ENCODE assay signal across 13 cellular contexts in genomic region chr15:44315164-44315563, GRCh38.
"Had no signal": no experiment of that assay in that cellular context is flagged by ENCODE, and none has a peak within 500 bp of the region (broad histone marks: within the 10 kb centered on the region; RNA-seq: fewer than 3 reads in every experiment).

No MANE protein-coding gene starts in this region.

- H3K27me3 Mint-ChIP-seq: activated CD8-positive, alpha-beta memory T cell treated with anti-CD3 and anti-CD28 coated beads, Interleukin-2, amount 10 ng/mL, durations not matched to agents 7 days and 5 days; activated naive CD8-positive, alpha-beta T cell treated with anti-CD3 and anti-CD28 coated beads, Interleukin-2, amount 50 U/mL, for 24 hours; activated T-cell treated with anti-CD3 and anti-CD28 coated beads, Interleukin-2, amount 50 U/mL, for 24 hours; naive thymus-derived CD4-positive, alpha-beta T cell had no signal

- DNase-seq: activated CD4-positive, alpha-beta T cell treated with anti-CD3 and anti-CD28 coated beads for 1 hour; activated CD4-positive, alpha-beta T cell treated with anti-CD3 and anti-CD28 coated beads, Interleukin-2, amount 50 U/mL, for 48 hours; activated CD8-positive, alpha-beta memory T cell treated with anti-CD3 and anti-CD28 coated beads, Interleukin-2, amount 10 ng/mL, durations not matched to agents 7 days and 5 days; activated gamma-delta T cell; activated naive CD8-positive, alpha-beta T cell treated with anti-CD3 and anti-CD28 coated beads, Interleukin-2, amount 50 U/mL, for 24 hours; activated T-cell treated with anti-CD3 and anti-CD28 coated beads, Interleukin-2, amount 50 U/mL, for 24 hours; effector CD4-positive, alpha-beta T cell; naive thymus-derived CD4-positive, alpha-beta T cell; right lobe of liver; stimulated activated CD4-positive, alpha-beta T cell treated with anti-CD3 and anti-CD28 coated beads, Interleukin-2, amount 100 ng/mL, for 24 hours; stimulated activated naive CD8-positive, alpha-beta T cell treated with anti-CD3 and anti-CD28 coated beads, Interleukin-15, Interleukin-2, amounts not matched to agents 100 U/mL and 50 U/mL, for 24 hours; T-helper 2 cell; upper lobe of left lung had no signal

- H3K9me3 Mint-ChIP-seq: activated naive CD8-positive, alpha-beta T cell treated with anti-CD3 and anti-CD28 coated beads, Interleukin-2, amount 50 U/mL, for 24 hours; activated T-cell treated with anti-CD3 and anti-CD28 coated beads, Interleukin-2, amount 50 U/mL, for 24 hours had no signal

- H3K4me3 Mint-ChIP-seq: activated CD8-positive, alpha-beta memory T cell treated with anti-CD3 and anti-CD28 coated beads, Interleukin-2, amount 10 ng/mL, durations not matched to agents 7 days and 5 days; activated naive CD8-positive, alpha-beta T cell treated with anti-CD3 and anti-CD28 coated beads, Interleukin-2, amount 50 U/mL, for 24 hours; activated T-cell treated with anti-CD3 and anti-CD28 coated beads, Interleukin-2, amount 50 U/mL, for 24 hours; naive thymus-derived CD4-positive, alpha-beta T cell had no signal

- H3K27ac Mint-ChIP-seq: activated CD8-positive, alpha-beta memory T cell treated with anti-CD3 and anti-CD28 coated beads, Interleukin-2, amount 10 ng/mL, durations not matched to agents 7 days and 5 days; activated T-cell treated with anti-CD3 and anti-CD28 coated beads, Interleukin-2, amount 50 U/mL, for 24 hours had no signal

- ATAC-seq: activated CD8-positive, alpha-beta memory T cell treated with anti-CD3 and anti-CD28 coated beads, Interleukin-2, amount 10 ng/mL, durations not matched to agents 7 days and 5 days; activated naive CD8-positive, alpha-beta T cell treated with anti-CD3 and anti-CD28 coated beads, Interleukin-2, amount 50 U/mL, for 24 hours; naive thymus-derived CD4-positive, alpha-beta T cell; stimulated activated naive CD8-positive, alpha-beta T cell treated with anti-CD3 and anti-CD28 coated beads, Interleukin-15, Interleukin-2, amounts not matched to agents 100 U/mL and 50 U/mL, for 24 hours had no signal
